Comparison of ENCODE assay signal across 11 cellular contexts in genomic region chr2:64876137-64876647, GRCh38.
A peak's percentile ranks its signal among the peaks of the same experiment; 100 is the strongest.
DNase-seq lines count a peak whose midpoint lies in the region; ATAC-seq, FAIRE-seq and TF ChIP-seq lines count a peak whose summit lies in the region.
"Had no signal": no experiment of that assay in that cellular context is flagged by ENCODE, and none has a peak within 500 bp of the region (broad histone marks: within the 10 kb centered on the region; RNA-seq: fewer than 3 reads in every experiment).

No MANE protein-coding gene starts in this region.

- TF ChIP-seq EP300 in A549 (IDR thresholded peaks at IDR 0.05): no peak

- intact Hi-C loops in left colon (cut with DNase I, micrococcal nuclease): no loop called here

- CTCF ChIA-PET in A549 (lab: Yijun Ruan, JAX): interaction anchor here (0.6 to 4.2 kb wide), 5 partner anchors 13 to 289 kb away, joined by 3 to 29 read pairs (median 16); no protein-coding TSS in a partner anchor

- H3K27me3 Mint-ChIP-seq in activated T-cell treated with anti-CD3 and anti-CD28 coated beads, Interleukin-2, amount 50 U/mL, for 72 hours (ENCODE audit: low read depth): no peaks in the 10 kb centered on the region

- ATAC-seq in A549 (peak; percentile 86 to 88), left colon (peak; percentile 90), HG02610 (IDR thresholded peaks at IDR 0.05; ENCODE audit: unreplicated experiment) (no peak)
- ATAC-seq in activated T-cell treated with anti-CD3 and anti-CD28 coated beads, Interleukin-2, amount 50 U/mL, for 72 hours (replicated peaks in 1 of 2): no peak

- H3K36me3 Mint-ChIP-seq in activated T-cell treated with anti-CD3 and anti-CD28 coated beads, Interleukin-2, amount 50 U/mL, for 72 hours (ENCODE audit: insufficient read depth in 2 of 2): no peaks in the 10 kb centered on the region
- H3K36me3 Mint-ChIP-seq: CD4-positive, alpha-beta memory T cell had no signal

- POLR2A ChIA-PET in A549 (lab: Yijun Ruan, JAX): no interaction called here

- no peaks in the 10 kb centered on the region for H3K9me3 Mint-ChIP-seq in activated T-cell treated with anti-CD3 and anti-CD28 coated beads, Interleukin-2, amount 50 U/mL, for 72 hours
- H3K9me3 Mint-ChIP-seq: CD4-positive, alpha-beta memory T cell had no signal

- H3K4me3 ChIP-seq in A549 (no peak overlapping the region), cardiac fibroblast (replicated peaks in 1 of 2; ENCODE audit: low read depth in 2 of 2, low read length in 2 of 2) (no peak overlapping the region)

- WGBS in A549 (ENCODE audit: missing lambda C conversion rate): 10% methylated on average over 3 of the region's 3 CpGs

- TF ChIP-seq POLR2A in A549 (IDR thresholded peaks at IDR 0.05; ENCODE audit: low read length): no peak

- TF ChIP-seq CTCF in A549 (IDR thresholded peaks at IDR 0.05): no peak
- TF ChIP-seq CTCF in cardiac fibroblast (IDR thresholded peaks at IDR 0.05; ENCODE audit: low read depth, low read length): no peak

- peak; percentile 59 to 80 for DNase-seq in A549 (ENCODE audit: low read depth in 1 of 2, low spot score in 1 of 2)
- peak; percentile 97 for DNase-seq in LHCN-M2 (ENCODE audit: low read depth)
- DNase-seq in cardiac fibroblast (ENCODE audit: low read depth in 2 of 2): peak; percentile 81 to 88
- peak in 1 of 2 donors; percentile 55 for DNase-seq in left colon
- no peak for DNase-seq in activated effector memory CD4-positive, alpha-beta T cell treated with Interleukin-2 at 50 U/mL for 16 hours
- DNase-seq in AML-193 (lab: John Stamatoyannopoulos, UW): no peak
- no peak for DNase-seq in activated T-cell treated with anti-CD3 and anti-CD28 coated beads, Interleukin-2, amount 50 U/mL, for 72 hours
- DNase-seq: CD4-positive, alpha-beta memory T cell; erythroblast; T-helper 9 cell had no signal

- peaks cover 10% of the 10 kb centered on the region for H3K4me1 Mint-ChIP-seq in activated T-cell treated with anti-CD3 and anti-CD28 coated beads, Interleukin-2, amount 50 U/mL, for 72 hours (ENCODE audit: low read depth)

- no peak for FAIRE-seq in A549 (lab: Jason Lieb, UNC)

- peak overlapping the region; percentile 72 for H3K4me2 ChIP-seq in A549

- H3K4me1 ChIP-seq in A549: peaks cover 15% of the 10 kb centered on the region

- H3K27ac ChIP-seq in A549: peak overlapping the region; percentile 22 to 36; a peak in 4 of 6 replicates

- no peak overlapping the region for H3K4me3 Mint-ChIP-seq in activated T-cell treated with anti-CD3 and anti-CD28 coated beads, Interleukin-2, amount 50 U/mL, for 72 hours
- H3K4me3 Mint-ChIP-seq: CD4-positive, alpha-beta memory T cell had no signal

- no peak overlapping the region for H3K27ac Mint-ChIP-seq in activated T-cell treated with anti-CD3 and anti-CD28 coated beads, Interleukin-2, amount 50 U/mL, for 72 hours
- H3K27ac Mint-ChIP-seq: CD4-positive, alpha-beta memory T cell had no signal

- H3K9me3 ChIP-seq in A549: no peaks in the 10 kb centered on the region

- no peak for TF ChIP-seq RAD21 in A549 (conservative IDR thresholded peaks at IDR 0.05 in 1 of 2, IDR thresholded peaks at IDR 0.05 in 1 of 2)

TF ChIP-seq in A549, 52 proteins besides CTCF, POLR2A, EP300 and RAD21:
- TF ChIP-seq FOSL2 (IDR thresholded peaks at IDR 0.05) (no peak), FOSL2 (CRISPR knock-in tag; IDR thresholded peaks at IDR 0.05) (peak; percentile 43), JUNB (IDR thresholded peaks at IDR 0.05) (no peak), JUN (IDR thresholded peaks at IDR 0.05) (peak in 1 of 2 experiments; percentile 30; a peak in 1 of 5 replicates)

Comparison
In these comparisons a context has a peak if more than half of its experiments do, and no peak if none do; other contexts are left out.
1. ATAC-seq: peak in A549 (2 of 2) and left colon (single experiment); none in HG02610 (single experiment) and activated T-cell treated with anti-CD3 and anti-CD28 coated beads, Interleukin-2, amount 50 U/mL, for 72 hours (0 of 2).
2. DNase-seq: peak in A549 (2 of 2), LHCN-M2 (single experiment) and cardiac fibroblast (2 of 2); none in activated effector memory CD4-positive, alpha-beta T cell treated with Interleukin-2 at 50 U/mL for 16 hours (single experiment), AML-193 (0 of 2) and activated T-cell treated with anti-CD3 and anti-CD28 coated beads, Interleukin-2, amount 50 U/mL, for 72 hours (0 of 2).